25 cellular contexts compared by ENCODE assay signal in genomic region chr6:109172096-109172495, GRCh38.
"Had no signal": no experiment of that assay in that cellular context is flagged by ENCODE, and none has a peak within 500 bp of the region (broad histone marks: within the 10 kb centered on the region; RNA-seq: fewer than 3 reads in every experiment).

No MANE protein-coding gene starts in this region.

- H2AFZ ChIP-seq: parathyroid adenoma had no signal

- H3K4me3 ChIP-seq: breast epithelium, coronary artery, esophagus muscularis mucosa, gastroesophageal sphincter, heart left ventricle, left lung, lung, sigmoid colon, spleen, testis, vagina had no signal

- DNase-seq: activated CD4-positive, alpha-beta memory T cell treated with anti-CD3 and anti-CD28 coated beads for 36 hours; activated CD4-positive, alpha-beta T cell treated with anti-CD3 and anti-CD28 coated beads for 48 hours; activated CD4-positive, CD25-positive, alpha-beta regulatory T cell; activated naive CD4-positive, alpha-beta T cell treated with Interleukin-2 at 50 U/mL for 16 hours; activated naive CD8-positive, alpha-beta T cell treated with anti-CD3 and anti-CD28 coated beads for 36 hours; activated T-cell treated with anti-CD3 and anti-CD28 coated beads, Interleukin-2, amount 50 U/mL, for 48 hours; amniotic stem cell; cerebellar nuclear complex; heart left ventricle; kidney; left lung; sigmoid colon; spleen; stimulated activated CD4-positive, alpha-beta T cell treated with anti-CD3 and anti-CD28 coated beads, Interleukin-4, amount 100 ng/mL, for 1 hour; stimulated activated naive CD4-positive, alpha-beta T cell; T-helper 17 cell; testis had no signal

- H3K9ac ChIP-seq: parathyroid adenoma had no signal

- H3K79me2 ChIP-seq: parathyroid adenoma had no signal

- H3K9me3 ChIP-seq: breast epithelium, esophagus muscularis mucosa, gastroesophageal sphincter, heart left ventricle, left lung, neutrophil, sigmoid colon, spleen, testis, vagina had no signal

- H3K27ac ChIP-seq: breast epithelium, coronary artery, esophagus muscularis mucosa, gastroesophageal sphincter, heart left ventricle, left lung, neutrophil, parathyroid adenoma, sigmoid colon, spleen, testis, vagina had no signal

- H3K36me3 ChIP-seq: breast epithelium, esophagus muscularis mucosa, gastroesophageal sphincter, heart left ventricle, left lung, neutrophil, sigmoid colon, spleen, vagina had no signal

- H3K27me3 ChIP-seq: breast epithelium, gastroesophageal sphincter, heart left ventricle, sigmoid colon, testis, vagina had no signal

- ATAC-seq: gastroesophageal sphincter, heart left ventricle, left lung, T-helper 17 cell had no signal

- H3K4me1 ChIP-seq: breast epithelium, heart left ventricle, left lung, sigmoid colon, testis had no signal
